ENCODE assay signal across 24 cellular contexts in genomic region chr13:23392925-23393645, GRCh38. TPM values are rescaled to one million over a fixed set of nuclear protein-coding genes. Genes with fewer than 3 reads are reported as not detected.
DNase-seq lines count a peak whose midpoint lies in the region; ATAC-seq, FAIRE-seq and TF ChIP-seq lines count a peak whose summit lies in the region.
"Had no signal": no experiment of that assay in that cellular context is flagged by ENCODE, and none has a peak within 500 bp of the region (broad histone marks: within the 10 kb centered on the region; RNA-seq: fewer than 3 reads in every experiment).

No MANE protein-coding gene starts in this region.

- 92% methylated on average over 9 of the region's 9 CpGs; no CpG with 5 or more reads in 1 of the 2 experiments for WGBS in H1 (ENCODE audit: extremely low coverage in 1 of 2, insufficient coverage in 1 of 2, insufficient read length in 1 of 2, insufficient replicate concordance in 2 of 2, low coverage in 1 of 2, low lambda C conversion rate in 2 of 2, missing lambda C conversion rate in 1 of 2), 2 experiments
- 29 to 39% (median 32%) methylated on average over 9 of the region's 9 CpGs for WGBS in psoas muscle, 3 donors

- no peak overlapping the region for H2BK5ac ChIP-seq in H1 (ENCODE audit: low read depth, low read length)

- no peaks in the 10 kb centered on the region for H3K79me2 ChIP-seq in Karpas-422 (ENCODE audit: low read length)
- no peaks in the 10 kb centered on the region for H3K79me2 ChIP-seq in H1 (ENCODE audit: control insufficient read depth in 1 of 2, insufficient read depth in 2 of 2, low read length in 2 of 2)

- ATAC-seq in psoas muscle, result peak; percentile 69 to 75 (median 71)
- ATAC-seq in left lung, result no peak
- ATAC-seq in stimulated activated naive CD8-positive, alpha-beta T cell treated with anti-CD3 and anti-CD28 coated beads, Interleukin-15, Interleukin-2, amounts not matched to agents 100 U/mL and 50 U/mL, for 24 hours, result no peak
- ATAC-seq: HepG2 had no signal

- H3K14ac ChIP-seq in H1 (ENCODE audit: insufficient read length), result no peak overlapping the region

- H4K20me1 ChIP-seq in Karpas-422 (ENCODE audit: insufficient read depth, low read depth, low read length) (no peaks in the 10 kb centered on the region), H1 (replicated peaks in 1 of 2; ENCODE audit: control insufficient read depth in 1 of 2, insufficient read depth in 2 of 2, low read length in 2 of 2) (no peaks in the 10 kb centered on the region)
- H4K20me1 ChIP-seq: BLaER1 had no signal

- TF ChIP-seq RAD21 in H1 (IDR thresholded peaks at IDR 0.05 in 1 of 2, conservative IDR thresholded peaks at IDR 0.05 in 1 of 2; ENCODE audit: low read depth in 2 of 2, low read length in 2 of 2), result no peak

- no peak overlapping the region for H3K23ac ChIP-seq in H1 (ENCODE audit: insufficient read length)

- H2AFZ ChIP-seq in Karpas-422 (ENCODE audit: low read length) (no peak overlapping the region), H1 (ENCODE audit: low read length) (no peak overlapping the region)
- H2AFZ ChIP-seq: GM23248 had no signal

- H4K8ac ChIP-seq in H1 (ENCODE audit: extremely low read depth, insufficient read depth, low read length), result peak overlapping the region; percentile 63; the same call in 1 of the 2 replicates

- H2BK120ac ChIP-seq in H1 (replicated peaks; ENCODE audit: low read depth, low read length), result no peak overlapping the region

- H2BK20ac ChIP-seq in H1 (ENCODE audit: low read length), result no peak overlapping the region; the same call in 1 of the 2 replicates

- H3K9me3 ChIP-seq in Karpas-422 (ENCODE audit: low read length) (no peaks in the 10 kb centered on the region), H1 (ENCODE audit: insufficient read depth in 2 of 2, low read depth in 1 of 2, low read length in 1 of 2) (no peaks in the 10 kb centered on the region), psoas muscle (no peaks in the 10 kb centered on the region), left lung (no peaks in the 10 kb centered on the region)
- H3K9me3 ChIP-seq: BLaER1 had no signal

- H3K4me2 ChIP-seq in Karpas-422 (ENCODE audit: low read depth, low read length, poor library complexity, severe bottlenecking) (no peak overlapping the region), H1 (ENCODE audit: insufficient read depth in 1 of 2, low read depth in 2 of 2, low read length in 2 of 2) (no peak overlapping the region)
- H3K4me2 ChIP-seq: BLaER1 had no signal

- POLR2A ChIA-PET in H1 (lab: Charles Lee; ENCODE audit: partially characterized antibody), result interaction anchor here (1.2 kb wide), 1 partner anchor 8 kb away, joined by 3 read pairs; no protein-coding TSS in a partner anchor

- H3K9ac ChIP-seq in Karpas-422 (ENCODE audit: low read length) (no peak overlapping the region), H1 (replicated peaks in 1 of 4; ENCODE audit: extremely low read depth in 1 of 4, low read depth in 3 of 4, low read length in 3 of 4) (no peak overlapping the region)
- H3K9ac ChIP-seq: BLaER1, GM23248 had no signal

- H3K27me3 ChIP-seq in Karpas-422 (ENCODE audit: low read length) (peaks cover 4% of the 10 kb centered on the region; the same call in 1 of the 2 replicates), H1 (replicated peaks in 1 of 4; ENCODE audit: control insufficient read depth in 3 of 4, extremely low read depth in 1 of 4, insufficient read depth in 3 of 4, low read length in 3 of 4) (no peaks in the 10 kb centered on the region), psoas muscle (ENCODE audit: insufficient read depth in 3 of 3, low read length in 2 of 3) (no peaks in the 10 kb centered on the region), left lung (no peaks in the 10 kb centered on the region)
- H3K27me3 ChIP-seq: BLaER1 had no signal

- no peak overlapping the region for H2BK15ac ChIP-seq in H1 (ENCODE audit: low read length)

- no peaks in the 10 kb centered on the region for H3K4me1 ChIP-seq in Karpas-422 (ENCODE audit: low read length)
- no peaks in the 10 kb centered on the region; a peak in 2 of 7 replicates for H3K4me1 ChIP-seq in H1 (replicated peaks in 1 of 4; ENCODE audit: control insufficient read depth in 3 of 4, insufficient read depth in 4 of 4, low read length in 3 of 4)
- peaks cover 35% of the 10 kb centered on the region for H3K4me1 ChIP-seq in psoas muscle
- H3K4me1 ChIP-seq in left lung, result no peaks in the 10 kb centered on the region
- H3K4me1 ChIP-seq: BLaER1 had no signal

- no peak overlapping the region for H4K5ac ChIP-seq in H1 (ENCODE audit: insufficient read length, low read depth, low read length)

- H3K36me3 ChIP-seq in Karpas-422 (ENCODE audit: insufficient read depth, low read length), result no peaks in the 10 kb centered on the region
- H3K36me3 ChIP-seq in H1 (ENCODE audit: control insufficient read depth in 2 of 4, insufficient read depth in 4 of 4, low read length in 3 of 4), result no peaks in the 10 kb centered on the region; a peak in 2 of 8 replicates
- H3K36me3 ChIP-seq in psoas muscle (ENCODE audit: insufficient read depth in 1 of 2, low read depth in 1 of 2), result no peaks in the 10 kb centered on the region
- H3K36me3 ChIP-seq in left lung, result no peaks in the 10 kb centered on the region
- H3K36me3 ChIP-seq: BLaER1 had no signal

- H3K18ac ChIP-seq in H1 (ENCODE audit: extremely low read depth, low read length), result 0 out of 2 replicates have a peak overlapping the region, but pooled peaks have one; percentile 11

- TF ChIP-seq CTCF in H1 (IDR thresholded peaks at IDR 0.05; ENCODE audit: control extremely low read depth in 1 of 3, insufficient read depth in 1 of 3, low read depth in 1 of 3, low read length in 3 of 3) (no peak), psoas muscle (IDR thresholded peaks at IDR 0.05) (no peak), left lung (IDR thresholded peaks at IDR 0.05) (no peak)

- H2BK12ac ChIP-seq in H1 (ENCODE audit: low read depth, low read length), result no peak overlapping the region; the same call in 1 of the 2 replicates

- no peak for FAIRE-seq in H1 (lab: Jason Lieb, UNC)
- FAIRE-seq: HepG2, RCC 7860 had no signal

- H3K27ac ChIP-seq in Karpas-422 (ENCODE audit: low read length) (no peak overlapping the region), H1 (ENCODE audit: low read depth, low read length) (no peak overlapping the region), psoas muscle (peak overlapping the region; percentile 67), left lung (no peak overlapping the region)
- H3K27ac ChIP-seq: 22Rv1, BLaER1, GM23248, HL-60 had no signal

- no peak overlapping the region for H3K56ac ChIP-seq in H1 (replicated peaks; ENCODE audit: insufficient read length, low read depth, low read length)

- no peaks in the 10 kb centered on the region for H3K23me2 ChIP-seq in H1 (ENCODE audit: low read depth, low read length)

- peak; percentile 14 for DNase-seq in activated effector memory CD4-positive, alpha-beta T cell treated with anti-CD3 and anti-CD28 coated beads, Interleukin-2, amount 50 U/mL, for 16 hours
- no peak for DNase-seq in activated effector memory CD4-positive, alpha-beta T cell treated with Interleukin-2 at 50 U/mL for 16 hours
- DNase-seq in Karpas-422 (peak; percentile 11), H1 (ENCODE audit: low read depth in 1 of 2, low spot score in 2 of 2) (no peak), psoas muscle (no peak), T-helper 2 cell (no peak), left lung (no peak)
- DNase-seq in stimulated activated naive CD8-positive, alpha-beta T cell treated with anti-CD3 and anti-CD28 coated beads, Interleukin-15, Interleukin-2, amounts not matched to agents 100 U/mL and 50 U/mL, for 24 hours, result no peak
- DNase-seq: ACHN; CD4-positive, alpha-beta T cell; COR-L47; DMS79; HCEC 1CT; KBM-7; NCI-H1694; NCI-H446 treated with DMSO at 0.1 percent for 48 hours; NCI-H526 treated with DMSO at 0.1 percent for 48 hours; OCI-M1 had no signal

- H3K4ac ChIP-seq in H1 (replicated peaks; ENCODE audit: insufficient read length, low read depth, low read length), result no peak overlapping the region

- no peak for TF ChIP-seq EP300 in H1 (IDR thresholded peaks at IDR 0.05; ENCODE audit: borderline replicate concordance in 1 of 2, low read depth in 2 of 2, low read length in 2 of 2)

- intact Hi-C loops in psoas muscle (cut with DNase I), result no loop called here
- intact Hi-C loops in left lung (cut with DNase I), result no loop called here

- no peak overlapping the region for H3K4me3 ChIP-seq in Karpas-422 (ENCODE audit: low read length)
- no peak overlapping the region for H3K4me3 ChIP-seq in H1 (ENCODE audit: extremely low read depth in 1 of 4, insufficient read depth in 2 of 4, low read depth in 3 of 4, low read length in 4 of 4)
- no peak overlapping the region for H3K4me3 ChIP-seq in psoas muscle
- no peak overlapping the region for H3K4me3 ChIP-seq in left lung
- H3K4me3 ChIP-seq: BLaER1, GM23248 had no signal

- H4K91ac ChIP-seq in H1 (replicated peaks; ENCODE audit: insufficient read length, low read length), result no peak overlapping the region

- H3K79me1 ChIP-seq in H1 (ENCODE audit: low read depth, low read length), result no peaks in the 10 kb centered on the region

- H3K9me2 ChIP-seq in Karpas-422 (replicated peaks; ENCODE audit: insufficient read depth, low read length), result no peaks in the 10 kb centered on the region

- no peak for TF ChIP-seq POLR2A in H1 (IDR thresholded peaks at IDR 0.05; ENCODE audit: control extremely low read depth in 1 of 2, low read depth in 2 of 2, low read length in 2 of 2)

- no peak overlapping the region for H2AK5ac ChIP-seq in H1 (ENCODE audit: low read depth, low read length)

- CTCF ChIA-PET in H1 (lab: Charles Lee; ENCODE audit: partially characterized antibody), result no interaction called here

TF ChIP-seq in H1, 55 proteins besides CTCF, POLR2A, EP300 and RAD21 (continues in another document):
- TF ChIP-seq RBBP5 (IDR thresholded peaks at IDR 0.05; ENCODE audit: borderline replicate concordance, low read depth, low read length), result no peak
- TF ChIP-seq, protein P1, sequence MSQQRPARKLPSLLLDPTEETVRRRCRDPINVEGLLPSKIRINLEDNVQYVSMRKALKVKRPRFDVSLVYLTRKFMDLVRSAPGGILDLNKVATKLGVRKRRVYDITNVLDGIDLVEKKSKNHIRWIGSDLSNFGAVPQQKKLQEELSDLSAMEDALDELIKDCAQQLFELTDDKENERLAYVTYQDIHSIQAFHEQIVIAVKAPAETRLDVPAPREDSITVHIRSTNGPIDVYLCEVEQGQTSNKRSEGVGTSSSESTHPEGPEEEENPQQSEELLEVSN (IDR thresholded peaks at IDR 0.05), result no peak

RNA-seq across cellular contexts. Expression of gene SACS, which starts 40.4 kb away (rescaled TPM):
- total RNA-seq in Karpas-422 (2014; rRNA removed; shearing (Covaris generic); ENCODE audit: low replicate concordance), result 32.7 and 37.5 TPM in 2 replicates
- total RNA-seq in H1 (2021; fragmentation: NEBNext Ultra II Directional; extraction: Animal tissue kit (Norgen Biotek cat#: 25700)), result 51.3 and 54.2 TPM in 2 replicates
- polyA plus RNA-seq in H1 (2011; rRNA removed), result 11.0 and 17.4 TPM in 2 replicates
- polyA plus RNA-seq in H1 (2011; cell fraction: cytosol; rRNA removed), result 14.2 TPM
- polyA plus RNA-seq in H1 (2011; cell fraction: nucleus; rRNA removed), result 54.3 TPM
- 9.6 to 23.4 TPM (median 16.3 TPM) in 4 replicates for polyA plus RNA-seq in H1 (2012, experiment 1 of 2)
- 1.5 TPM for polyA plus RNA-seq in H1 (2012, experiment 2 of 2)
- 23.0 TPM for polyA plus RNA-seq in H1 (2013, experiment 1 of 2)
- 18.6 TPM for polyA plus RNA-seq in H1 (2013, experiment 2 of 2)
- polyA minus RNA-seq in H1 (2011; rRNA and poly(A)+ RNA removed), result 171 and 240 TPM in 2 replicates
- 50.0 TPM for polyA minus RNA-seq in H1 (2011; cell fraction: cytosol; rRNA and poly(A)+ RNA removed)
- polyA minus RNA-seq in H1 (2011; cell fraction: nucleus; rRNA and poly(A)+ RNA removed), result 177 TPM
- total RNA-seq in psoas muscle, result 10 to 100 TPM; 17.3 to 56.1 (median 43.5) TPM
- polyA plus RNA-seq in psoas muscle, result 10 to 100 TPM in 2 of 3 donors, 1 to 10 TPM in 1; 6.3 to 13.1 (median 11.2) TPM
- total RNA-seq in left lung, result 10 to 100 TPM; 10.9 to 11.5 TPM

Comparison
In these comparisons a context has a peak if more than half of its experiments do, and no peak if none do; other contexts are left out.
1. DNase-seq: peak in activated effector memory CD4-positive, alpha-beta T cell treated with anti-CD3 and anti-CD28 coated beads, Interleukin-2, amount 50 U/mL, for 16 hours (single experiment) and Karpas-422 (single experiment); none in activated effector memory CD4-positive, alpha-beta T cell treated with Interleukin-2 at 50 U/mL for 16 hours (single experiment), H1 (0 of 2), psoas muscle (0 of 2), T-helper 2 cell (0 of 5), left lung (0 of 2) and stimulated activated naive CD8-positive, alpha-beta T cell treated with anti-CD3 and anti-CD28 coated beads, Interleukin-15, Interleukin-2, amounts not matched to agents 100 U/mL and 50 U/mL, for 24 hours (single experiment).
2. ATAC-seq: peak in psoas muscle (4 of 4); none in left lung (single experiment) and stimulated activated naive CD8-positive, alpha-beta T cell treated with anti-CD3 and anti-CD28 coated beads, Interleukin-15, Interleukin-2, amounts not matched to agents 100 U/mL and 50 U/mL, for 24 hours (single experiment).